1 cellular context compared by ENCODE assay signal in the genomic region with DNA sequence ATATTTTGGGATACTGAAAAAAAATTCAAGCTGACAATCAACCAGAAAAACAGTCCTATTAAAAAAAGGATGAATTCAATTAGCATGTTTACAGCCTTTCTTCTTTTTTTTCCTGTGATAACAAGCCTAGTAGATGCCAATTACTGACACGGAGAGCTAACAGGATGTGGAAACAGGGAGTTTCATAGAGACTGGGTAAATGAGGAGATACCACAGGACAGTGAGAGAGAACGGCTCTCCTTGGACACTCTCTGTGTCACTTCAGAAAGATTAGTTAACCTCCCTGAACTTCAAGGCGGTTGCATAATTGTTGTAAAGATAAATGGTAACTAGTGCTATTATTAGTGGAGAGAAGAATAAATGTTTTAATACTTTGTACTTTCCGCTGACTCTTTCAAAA.
TF ChIP-seq lines count a peak whose summit lies in the region.

No MANE protein-coding gene starts in this region.

TF ChIP-seq in K562, 482 proteins besides CTCF, POLR2A, EP300 and RAD21:
- TF ChIP-seq ZNF444 (CRISPR knock-in tag; IDR thresholded peaks at IDR 0.05) (no peak), ZNF316 (IDR thresholded peaks at IDR 0.05) (peak; percentile 45; the same call in 1 of the 2 replicates)
